In genomic region chr11:67303132-67303988, GRCh38 we compare ENCODE assay signal across 8 cellular contexts. TPM values are rescaled to one million over a fixed set of nuclear protein-coding genes. Genes with fewer than 3 reads are reported as not detected.
DNase-seq lines count a peak whose midpoint lies in the region; ATAC-seq and TF ChIP-seq lines count a peak whose summit lies in the region.

Gene SSH3, plus strand, starts transcription at chr11:67303530. Its CDS starts 96 bp downstream, at chr11:67303626.

- ATAC-seq in esophagus mucosa (peak; percentile 73), HG03196 (IDR thresholded peaks at IDR 0.05; ENCODE audit: unreplicated experiment) (no peak)

- H3K27me3 Mint-ChIP-seq in activated T-helper 1 cell treated with anti-CD3 and anti-CD28 coated beads, Interleukin-12 subunit alpha, Interleukin-12 subunit beta, Interleukin-2, Interleukin-4 antibody, amounts not matched to agents 30 ng/mL and 10 ng/mL and 1 ng/mL, durations not matched to agents 14 hours and 24 hours and 36 hours (ENCODE audit: insufficient read depth): no peaks in the 10 kb centered on the region
- H3K27me3 Mint-ChIP-seq in mesothelial cell of epicardium (ENCODE audit: low read depth): no peaks in the 10 kb centered on the region

- peak within 1 kb of the TSS; percentile 60 to 93 for H3K4me3 ChIP-seq in testis

- H3K27ac ChIP-seq in testis: peak within 1 kb of the TSS; percentile 17 to 66

- peak; percentile 29 to 35 for DNase-seq in NCI-H2081 (lab: John Stamatoyannopoulos, UW)
- no peak for DNase-seq in NCI-H2081 treated with DMSO at 0.1 percent for 48 hours (lab: John Stamatoyannopoulos, UW)
- peak; percentile 76 for DNase-seq in NCI-H2227 (lab: John Stamatoyannopoulos, UW; ENCODE audit: unreplicated experiment)
- DNase-seq in activated T-helper 1 cell treated with anti-CD3 and anti-CD28 coated beads, Interleukin-12 subunit alpha, Interleukin-12 subunit beta, Interleukin-2, Interleukin-4 antibody, amounts not matched to agents 30 ng/mL and 10 ng/mL and 1 ng/mL, durations not matched to agents 14 hours and 24 hours and 36 hours (ENCODE audit: low spot score): no peak
- DNase-seq in mesothelial cell of epicardium (ENCODE audit: low spot score in 2 of 2, unreplicated experiment in 2 of 2): peak; percentile 30 to 60
- DNase-seq in testis: peak; percentile 79

- H3K36me3 Mint-ChIP-seq in activated T-helper 1 cell treated with anti-CD3 and anti-CD28 coated beads, Interleukin-12 subunit alpha, Interleukin-12 subunit beta, Interleukin-2, Interleukin-4 antibody, amounts not matched to agents 30 ng/mL and 10 ng/mL and 1 ng/mL, durations not matched to agents 14 hours and 24 hours and 36 hours (ENCODE audit: low read depth): peaks cover 12% of the 10 kb centered on the region
- H3K36me3 Mint-ChIP-seq in mesothelial cell of epicardium: peaks cover 15% of the 10 kb centered on the region

- peak within 1 kb of the TSS; percentile 15 for H3K4me3 Mint-ChIP-seq in activated T-helper 1 cell treated with anti-CD3 and anti-CD28 coated beads, Interleukin-12 subunit alpha, Interleukin-12 subunit beta, Interleukin-2, Interleukin-4 antibody, amounts not matched to agents 30 ng/mL and 10 ng/mL and 1 ng/mL, durations not matched to agents 14 hours and 24 hours and 36 hours
- H3K4me3 Mint-ChIP-seq in mesothelial cell of epicardium: peak within 1 kb of the TSS; percentile 69

- intact Hi-C loops in activated T-helper 1 cell treated with anti-CD3 and anti-CD28 coated beads, Interleukin-12 subunit alpha, Interleukin-12 subunit beta, Interleukin-2, Interleukin-4 antibody, amounts not matched to agents 30 ng/mL and 10 ng/mL and 1 ng/mL, durations not matched to agents 14 hours and 24 hours and 36 hours (cut with micrococcal nuclease): loop anchor here (1.0 to 2.0 kb wide), 3 partner anchors 10 to 15 kb away; partner anchors contain the start of gene ANKRD13D
- intact Hi-C loops in testis (cut with DNase I; ENCODE audit: low total_unique reads): no loop called here

- H3K27me3 ChIP-seq in testis: no peaks in the 10 kb centered on the region

- H3K9me3 ChIP-seq in testis: no peaks in the 10 kb centered on the region

- no peak for TF ChIP-seq CTCF in mesothelial cell of epicardium (IDR thresholded peaks at IDR 0.05; ENCODE audit: unreplicated experiment)
- TF ChIP-seq CTCF in testis (IDR thresholded peaks at IDR 0.05): no peak

- H3K27ac Mint-ChIP-seq in activated T-helper 1 cell treated with anti-CD3 and anti-CD28 coated beads, Interleukin-12 subunit alpha, Interleukin-12 subunit beta, Interleukin-2, Interleukin-4 antibody, amounts not matched to agents 30 ng/mL and 10 ng/mL and 1 ng/mL, durations not matched to agents 14 hours and 24 hours and 36 hours: no peak within 1 kb of the TSS
- H3K27ac Mint-ChIP-seq in mesothelial cell of epicardium: peak within 1 kb of the TSS; percentile 72

- WGBS in testis, 2 donors: 1% methylated on average over 76 of the region's 83 CpGs; no CpG with 5 or more reads in 1 of the 2 donors

- no peaks in the 10 kb centered on the region for H3K36me3 ChIP-seq in testis (ENCODE audit: low read depth, missing control alignments)

- no peaks in the 10 kb centered on the region for H3K9me3 Mint-ChIP-seq in activated T-helper 1 cell treated with anti-CD3 and anti-CD28 coated beads, Interleukin-12 subunit alpha, Interleukin-12 subunit beta, Interleukin-2, Interleukin-4 antibody, amounts not matched to agents 30 ng/mL and 10 ng/mL and 1 ng/mL, durations not matched to agents 14 hours and 24 hours and 36 hours
- H3K9me3 Mint-ChIP-seq in mesothelial cell of epicardium: no peaks in the 10 kb centered on the region

- peaks cover 20% of the 10 kb centered on the region for H3K4me1 ChIP-seq in testis

- peaks cover 10% of the 10 kb centered on the region for H3K4me1 Mint-ChIP-seq in activated T-helper 1 cell treated with anti-CD3 and anti-CD28 coated beads, Interleukin-12 subunit alpha, Interleukin-12 subunit beta, Interleukin-2, Interleukin-4 antibody, amounts not matched to agents 30 ng/mL and 10 ng/mL and 1 ng/mL, durations not matched to agents 14 hours and 24 hours and 36 hours (ENCODE audit: low read depth)
- peaks cover 19% of the 10 kb centered on the region for H3K4me1 Mint-ChIP-seq in mesothelial cell of epicardium

- no peak for TF ChIP-seq POLR2A in testis (IDR thresholded peaks at IDR 0.05)

RNA-seq across cellular contexts. Expression of gene SSH3, which starts in this region (rescaled TPM):
- total RNA-seq in activated T-helper 1 cell treated with anti-CD3 and anti-CD28 coated beads, Interleukin-12 subunit alpha, Interleukin-12 subunit beta, Interleukin-2, Interleukin-4 antibody, amounts not matched to agents 30 ng/mL and 10 ng/mL and 1 ng/mL, durations not matched to agents 14 hours and 24 hours and 36 hours: 9.2 and 9.4 TPM in 2 replicates
- total RNA-seq in esophagus mucosa (78.4 TPM), mesothelial cell of epicardium (50.4 to 59.0 TPM (median 55.4 TPM) in 3 replicates), testis (1 to 10 TPM; 6.9 to 9.8 TPM)
- 8.6 TPM for polyA plus RNA-seq in testis (ENCODE audit: insufficient read depth, low read depth, low replicate concordance)

Comparison
In these comparisons a context has a peak if more than half of its experiments do, and no peak if none do; other contexts are left out.
1. DNase-seq: peak in NCI-H2081 (2 of 2), NCI-H2227 (single experiment), mesothelial cell of epicardium (2 of 2) and testis (single experiment); none in NCI-H2081 treated with DMSO at 0.1 percent for 48 hours (single experiment) and activated T-helper 1 cell treated with anti-CD3 and anti-CD28 coated beads, Interleukin-12 subunit alpha, Interleukin-12 subunit beta, Interleukin-2, Interleukin-4 antibody, amounts not matched to agents 30 ng/mL and 10 ng/mL and 1 ng/mL, durations not matched to agents 14 hours and 24 hours and 36 hours (single experiment).